In genomic region chr6:101531538-101531937, GRCh38 we compare ENCODE assay signal across 38 cellular contexts.
"Had no signal": no experiment of that assay in that cellular context is flagged by ENCODE, and none has a peak within 500 bp of the region (broad histone marks: within the 10 kb centered on the region; RNA-seq: fewer than 3 reads in every experiment).

No MANE protein-coding gene starts in this region.

- H3K4me3 Mint-ChIP-seq: activated naive CD4-positive, alpha-beta T cell treated with anti-CD3 and anti-CD28 coated beads for 36 hours; activated naive CD4-positive, alpha-beta T cell treated with anti-CD3 and anti-CD28 coated beads, Interleukin-2, amount 10 ng/mL, durations not matched to agents 7 days and 5 days; activated naive CD4-positive, alpha-beta T cell treated with anti-CD3 and anti-CD28 coated beads, Interleukin-2, amount 50 U/mL, for 24 hours; activated naive CD8-positive, alpha-beta T cell; activated naive CD8-positive, alpha-beta T cell treated with anti-CD3 and anti-CD28 coated beads for 36 hours; activated naive CD8-positive, alpha-beta T cell treated with anti-CD3 and anti-CD28 coated beads, Interleukin-2, amount 10 ng/mL, durations not matched to agents 7 days and 5 days; activated naive CD8-positive, alpha-beta T cell treated with anti-CD3 and anti-CD28 coated beads, Interleukin-2, amount 50 U/mL, for 24 hours; activated T-cell treated with anti-CD3 and anti-CD28 coated beads, Interleukin-2, amount 50 U/mL, for 24 hours; activated T-cell treated with anti-CD3 and anti-CD28 coated beads, Interleukin-2, amount 50 U/mL, for 4 hours; activated T-cell treated with anti-CD3 and anti-CD28 coated beads, Interleukin-2, amount 50 U/mL, for 72 hours; activated T-helper 1 cell treated with anti-CD3 and anti-CD28 coated beads, Interleukin-12 subunit alpha, Interleukin-12 subunit beta, Interleukin-2, Interleukin-4 antibody, amounts not matched to agents 30 ng/mL and 10 ng/mL and 1 ng/mL, durations not matched to agents 14 hours and 24 hours and 36 hours; activated T-helper 17 cell treated with anti-CD3 and anti-CD28 coated beads, Interleukin-2, amount 50 U/mL, for 72 hours; brain; central memory CD8-positive, alpha-beta T cell had no signal

- H3K36me3 ChIP-seq: adrenal gland, ascending aorta, brain microvascular endothelial cell, breast epithelium, cardiac muscle cell had no signal

- DNase-seq: activated effector memory CD4-positive, alpha-beta T cell treated with anti-CD3 and anti-CD28 coated beads, Interleukin-2, amount 50 U/mL, for 16 hours; activated effector memory CD4-positive, alpha-beta T cell treated with Interleukin-2 at 50 U/mL for 16 hours; activated gamma-delta T cell; activated gamma-delta T cell treated with Interleukin-2 at 50 U/mL for 16 hours; activated naive CD4-positive, alpha-beta T cell; activated naive CD4-positive, alpha-beta T cell treated with anti-CD3 and anti-CD28 coated beads for 36 hours; activated naive CD4-positive, alpha-beta T cell treated with anti-CD3 and anti-CD28 coated beads, Interleukin-2, amount 10 ng/mL, durations not matched to agents 7 days and 5 days; activated naive CD4-positive, alpha-beta T cell treated with anti-CD3 and anti-CD28 coated beads, Interleukin-2, amount 50 U/mL, for 16 hours; activated naive CD4-positive, alpha-beta T cell treated with Interleukin-2 at 50 U/mL for 16 hours; activated naive CD8-positive, alpha-beta T cell treated with anti-CD3 and anti-CD28 coated beads for 36 hours; activated naive CD8-positive, alpha-beta T cell treated with anti-CD3 and anti-CD28 coated beads, Interleukin-2, amount 10 ng/mL, durations not matched to agents 7 days and 5 days; activated naive CD8-positive, alpha-beta T cell treated with anti-CD3 and anti-CD28 coated beads, Interleukin-2, amount 50 U/mL, for 24 hours; activated T-cell treated with anti-CD3 and anti-CD28 coated beads, Interleukin-2, amount 50 U/mL, for 1 hour; activated T-cell treated with anti-CD3 and anti-CD28 coated beads, Interleukin-2, amount 50 U/mL, for 24 hours; activated T-cell treated with anti-CD3 and anti-CD28 coated beads, Interleukin-2, amount 50 U/mL, for 4 hours; activated T-cell treated with anti-CD3 and anti-CD28 coated beads, Interleukin-2, amount 50 U/mL, for 48 hours; activated T-cell treated with anti-CD3 and anti-CD28 coated beads, Interleukin-2, amount 50 U/mL, for 72 hours; adrenal gland; amniotic stem cell; amygdala; anterior cingulate cortex; aorta; body of pancreas; brain microvascular endothelial cell; caudate nucleus; central memory CD4-positive, alpha-beta T cell; cerebellar nuclear complex had no signal

- H3K4me1 ChIP-seq: adrenal gland, ascending aorta, body of pancreas, breast epithelium had no signal

- H3K4me1 Mint-ChIP-seq: activated naive CD4-positive, alpha-beta T cell treated with anti-CD3 and anti-CD28 coated beads, Interleukin-2, amount 10 ng/mL, durations not matched to agents 7 days and 5 days; activated naive CD4-positive, alpha-beta T cell treated with anti-CD3 and anti-CD28 coated beads, Interleukin-2, amount 50 U/mL, for 24 hours; activated naive CD8-positive, alpha-beta T cell treated with anti-CD3 and anti-CD28 coated beads for 36 hours; activated naive CD8-positive, alpha-beta T cell treated with anti-CD3 and anti-CD28 coated beads, Interleukin-2, amount 10 ng/mL, durations not matched to agents 7 days and 5 days; activated naive CD8-positive, alpha-beta T cell treated with anti-CD3 and anti-CD28 coated beads, Interleukin-2, amount 50 U/mL, for 24 hours; activated T-helper 17 cell treated with anti-CD3 and anti-CD28 coated beads, Interleukin-2, amount 50 U/mL, for 72 hours; brain; central memory CD8-positive, alpha-beta T cell had no signal

- H3K27ac ChIP-seq: adrenal gland, ascending aorta, body of pancreas, brain microvascular endothelial cell, breast epithelium, cardiac muscle cell had no signal

- H3K4me3 ChIP-seq: adrenal gland, ascending aorta, body of pancreas, breast epithelium, cardiac muscle cell had no signal

- H3K36me3 Mint-ChIP-seq: activated naive CD4-positive, alpha-beta T cell treated with anti-CD3 and anti-CD28 coated beads, Interleukin-2, amount 10 ng/mL, durations not matched to agents 7 days and 5 days; activated naive CD4-positive, alpha-beta T cell treated with anti-CD3 and anti-CD28 coated beads, Interleukin-2, amount 50 U/mL, for 24 hours; activated naive CD4-positive, alpha-beta T cell treated with anti-CD3 and anti-CD28 coated beads, Interleukin-2, amount 50 U/mL, for 72 hours; activated naive CD8-positive, alpha-beta T cell; activated naive CD8-positive, alpha-beta T cell treated with anti-CD3 and anti-CD28 coated beads for 36 hours; activated naive CD8-positive, alpha-beta T cell treated with anti-CD3 and anti-CD28 coated beads, Interleukin-2, amount 10 ng/mL, durations not matched to agents 7 days and 5 days; brain had no signal

- H3K27me3 ChIP-seq: adrenal gland, ascending aorta, body of pancreas, brain microvascular endothelial cell, breast epithelium, cardiac muscle cell had no signal

- ATAC-seq: activated naive CD4-positive, alpha-beta T cell treated with anti-CD3 and anti-CD28 coated beads, Interleukin-2, amount 50 U/mL, for 72 hours; activated naive CD8-positive, alpha-beta T cell treated with anti-CD3 and anti-CD28 coated beads, Interleukin-2, amount 50 U/mL, for 24 hours; activated T-cell treated with anti-CD3 and anti-CD28 coated beads, Interleukin-2, amount 50 U/mL, for 4 hours; activated T-cell treated with anti-CD3 and anti-CD28 coated beads, Interleukin-2, amount 50 U/mL, for 72 hours; activated T-helper 17 cell treated with anti-CD3 and anti-CD28 coated beads, Interleukin-2, amount 50 U/mL, for 72 hours; body of pancreas had no signal

- H3K9me3 ChIP-seq: adrenal gland, ascending aorta, body of pancreas, breast epithelium had no signal

- H3K27ac Mint-ChIP-seq: activated naive CD4-positive, alpha-beta T cell treated with anti-CD3 and anti-CD28 coated beads for 36 hours; activated naive CD4-positive, alpha-beta T cell treated with anti-CD3 and anti-CD28 coated beads, Interleukin-2, amount 10 ng/mL, durations not matched to agents 7 days and 5 days; activated naive CD4-positive, alpha-beta T cell treated with anti-CD3 and anti-CD28 coated beads, Interleukin-2, amount 50 U/mL, for 24 hours; activated naive CD4-positive, alpha-beta T cell treated with anti-CD3 and anti-CD28 coated beads, Interleukin-2, amount 50 U/mL, for 72 hours; activated naive CD8-positive, alpha-beta T cell; activated naive CD8-positive, alpha-beta T cell treated with anti-CD3 and anti-CD28 coated beads for 36 hours; activated naive CD8-positive, alpha-beta T cell treated with anti-CD3 and anti-CD28 coated beads, Interleukin-2, amount 10 ng/mL, durations not matched to agents 7 days and 5 days; activated naive CD8-positive, alpha-beta T cell treated with anti-CD3 and anti-CD28 coated beads, Interleukin-2, amount 50 U/mL, for 24 hours; activated T-cell treated with anti-CD3 and anti-CD28 coated beads, Interleukin-2, amount 50 U/mL, for 24 hours; activated T-cell treated with anti-CD3 and anti-CD28 coated beads, Interleukin-2, amount 50 U/mL, for 72 hours; activated T-helper 1 cell treated with anti-CD3 and anti-CD28 coated beads, Interleukin-12 subunit alpha, Interleukin-12 subunit beta, Interleukin-2, Interleukin-4 antibody, amounts not matched to agents 30 ng/mL and 10 ng/mL and 1 ng/mL, durations not matched to agents 14 hours and 24 hours and 36 hours; activated T-helper 17 cell treated with anti-CD3 and anti-CD28 coated beads, Interleukin-2, amount 50 U/mL, for 72 hours; activated T-helper 2 cell treated with anti-CD3 and anti-CD28 coated beads, Interferon-gamma antibody, Interleukin-2, Interleukin-4, amounts not matched to agents 10 μg/mL and 5 μg/mL and 100 μg/mL, durations not matched to agents 14 hours and 24 hours and 36 hours; brain had no signal

- H3K27me3 Mint-ChIP-seq: activated naive CD4-positive, alpha-beta T cell treated with anti-CD3 and anti-CD28 coated beads, Interleukin-2, amount 10 ng/mL, durations not matched to agents 7 days and 5 days; activated naive CD4-positive, alpha-beta T cell treated with anti-CD3 and anti-CD28 coated beads, Interleukin-2, amount 50 U/mL, for 24 hours; activated naive CD8-positive, alpha-beta T cell; activated naive CD8-positive, alpha-beta T cell treated with anti-CD3 and anti-CD28 coated beads for 36 hours; activated naive CD8-positive, alpha-beta T cell treated with anti-CD3 and anti-CD28 coated beads, Interleukin-2, amount 10 ng/mL, durations not matched to agents 7 days and 5 days; activated naive CD8-positive, alpha-beta T cell treated with anti-CD3 and anti-CD28 coated beads, Interleukin-2, amount 50 U/mL, for 24 hours; activated T-cell treated with anti-CD3 and anti-CD28 coated beads, Interleukin-2, amount 50 U/mL, for 24 hours; activated T-helper 17 cell treated with anti-CD3 and anti-CD28 coated beads, Interleukin-2, amount 50 U/mL, for 72 hours; central memory CD8-positive, alpha-beta T cell had no signal

- H3K9me3 Mint-ChIP-seq: activated naive CD4-positive, alpha-beta T cell treated with anti-CD3 and anti-CD28 coated beads for 36 hours; activated naive CD4-positive, alpha-beta T cell treated with anti-CD3 and anti-CD28 coated beads, Interleukin-2, amount 10 ng/mL, durations not matched to agents 7 days and 5 days; activated naive CD4-positive, alpha-beta T cell treated with anti-CD3 and anti-CD28 coated beads, Interleukin-2, amount 50 U/mL, for 24 hours; activated naive CD8-positive, alpha-beta T cell treated with anti-CD3 and anti-CD28 coated beads for 36 hours; activated naive CD8-positive, alpha-beta T cell treated with anti-CD3 and anti-CD28 coated beads, Interleukin-2, amount 50 U/mL, for 24 hours; activated T-cell treated with anti-CD3 and anti-CD28 coated beads, Interleukin-2, amount 50 U/mL, for 72 hours; activated T-helper 1 cell treated with anti-CD3 and anti-CD28 coated beads, Interleukin-12 subunit alpha, Interleukin-12 subunit beta, Interleukin-2, Interleukin-4 antibody, amounts not matched to agents 30 ng/mL and 10 ng/mL and 1 ng/mL, durations not matched to agents 14 hours and 24 hours and 36 hours; activated T-helper 2 cell treated with anti-CD3 and anti-CD28 coated beads, Interferon-gamma antibody, Interleukin-2, Interleukin-4, amounts not matched to agents 10 μg/mL and 5 μg/mL and 100 μg/mL, durations not matched to agents 14 hours and 24 hours and 36 hours; brain; central memory CD8-positive, alpha-beta T cell had no signal
